15 cellular contexts compared by ENCODE assay signal in the genomic region with DNA sequence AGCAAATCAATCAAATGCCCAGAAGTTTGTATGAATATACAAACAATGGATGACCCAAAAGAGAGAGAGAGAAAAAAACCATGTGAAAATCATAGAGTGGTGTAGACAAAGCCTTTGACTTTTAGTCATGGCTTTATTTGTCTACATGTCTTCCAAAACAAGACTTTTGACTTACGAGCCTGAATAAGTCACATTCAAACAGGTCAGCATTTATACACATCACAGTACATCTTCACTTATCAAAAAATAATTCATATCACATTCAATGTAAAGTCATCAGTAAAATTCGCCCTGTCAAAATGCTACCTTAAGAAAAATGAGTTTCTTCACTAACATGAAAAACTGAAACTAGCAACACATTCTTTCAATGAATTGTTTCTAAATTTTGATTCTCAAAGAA. TPM values are rescaled to one million over a fixed set of nuclear protein-coding genes. Genes with fewer than 3 reads are reported as not detected.
DNase-seq lines count a peak whose midpoint lies in the region; ATAC-seq and TF ChIP-seq lines count a peak whose summit lies in the region.
"Had no signal": no experiment of that assay in that cellular context is flagged by ENCODE, and none has a peak within 500 bp of the region (broad histone marks: within the 10 kb centered on the region; RNA-seq: fewer than 3 reads in every experiment).

No MANE protein-coding gene starts in this region.

- H3K27me3 ChIP-seq in RWPE2 (ENCODE audit: insufficient read depth, poor library complexity, severe bottlenecking) (no peaks in the 10 kb centered on the region), endocrine pancreas (ENCODE audit: control insufficient read depth, insufficient read depth, low read length) (no peaks in the 10 kb centered on the region)
- H3K27me3 ChIP-seq: gastrocnemius medialis had no signal

- H3K4me3 ChIP-seq in RWPE2 (ENCODE audit: severe bottlenecking) = peak overlapping the region; percentile 78
- peak overlapping the region; percentile 93 for H3K4me3 ChIP-seq in endocrine pancreas (ENCODE audit: control insufficient read depth, insufficient read depth, low read length)
- H3K4me3 ChIP-seq: A549, HAP-1 had no signal

- peak overlapping the region; percentile 98 for H3K27ac Mint-ChIP-seq in activated CD4-positive, alpha-beta T cell treated with anti-CD3 and anti-CD28 coated beads, Interleukin-2, amount 10 ng/mL, durations not matched to agents 7 days and 5 days
- peak overlapping the region; percentile 75 for H3K27ac Mint-ChIP-seq in stimulated activated naive B cell treated with anti-CD40 and anti-IgM and Interleukin-4, amounts not matched to agents 10 μg/mL and 1 μg/mL and 100 μg/mL, for 72 hours

- H3K27ac ChIP-seq in RWPE2 (ENCODE audit: poor library complexity, severe bottlenecking) (no peak overlapping the region), RWPE1 (no peak overlapping the region)
- H3K27ac ChIP-seq: A549 had no signal

- TF ChIP-seq CTCF in RWPE2 (IDR thresholded peaks at IDR 0.05; ENCODE audit: poor library complexity, severe bottlenecking) (no peak), RWPE1 (conservative IDR thresholded peaks at IDR 0.05; ENCODE audit: low read depth) (no peak)

- no peaks in the 10 kb centered on the region for H3K27me3 Mint-ChIP-seq in activated CD4-positive, alpha-beta T cell treated with anti-CD3 and anti-CD28 coated beads, Interleukin-2, amount 10 ng/mL, durations not matched to agents 7 days and 5 days
- no peaks in the 10 kb centered on the region for H3K27me3 Mint-ChIP-seq in stimulated activated naive B cell treated with anti-CD40 and anti-IgM and Interleukin-4, amounts not matched to agents 10 μg/mL and 1 μg/mL and 100 μg/mL, for 72 hours

- DNase-seq in activated CD4-positive, alpha-beta T cell treated with anti-CD3 and anti-CD28 coated beads, Interleukin-2, amount 10 ng/mL, durations not matched to agents 7 days and 5 days = no peak
- DNase-seq in activated CD4-positive, alpha-beta T cell treated with anti-CD3 and anti-CD28 coated beads for 48 hours = no peak
- no peak for DNase-seq in RWPE2 (ENCODE audit: low spot score)
- DNase-seq in stimulated activated naive B cell treated with anti-CD40 and anti-IgM and Interleukin-4, amounts not matched to agents 10 μg/mL and 1 μg/mL and 100 μg/mL, for 72 hours = no peak
- DNase-seq in EL = no peak
- DNase-seq in RWPE1 (ENCODE audit: low spot score) = no peak
- DNase-seq: activated CD8-positive, alpha-beta memory T cell treated with anti-CD3 and anti-CD28 coated beads, Interleukin-2, amount 50 U/mL, for 4 hours; cerebellar nuclear complex; gastrocnemius medialis; NCI-H524; stimulated activated CD4-positive, alpha-beta T cell treated with anti-CD3 and anti-CD28 coated beads, Interleukin-12 subunit alpha, Interleukin-12 subunit beta, amount 100 ng/mL, for 4 hours had no signal

- no peaks in the 10 kb centered on the region for H3K36me3 ChIP-seq in RWPE2 (ENCODE audit: low read depth)
- H3K36me3 ChIP-seq in endocrine pancreas (ENCODE audit: control insufficient read depth, insufficient read depth, low read length) = no peaks in the 10 kb centered on the region
- H3K36me3 ChIP-seq: gastrocnemius medialis, HAP-1 had no signal

- H3K4me3 Mint-ChIP-seq in activated CD4-positive, alpha-beta T cell treated with anti-CD3 and anti-CD28 coated beads, Interleukin-2, amount 10 ng/mL, durations not matched to agents 7 days and 5 days = peak overlapping the region; percentile 88
- peak overlapping the region; percentile 93 to 96 for H3K4me3 Mint-ChIP-seq in stimulated activated naive B cell treated with anti-CD40 and anti-IgM and Interleukin-4, amounts not matched to agents 10 μg/mL and 1 μg/mL and 100 μg/mL, for 72 hours

- no peaks in the 10 kb centered on the region for H3K9me3 ChIP-seq in RWPE2 (ENCODE audit: severe bottlenecking)
- no peaks in the 10 kb centered on the region for H3K9me3 ChIP-seq in endocrine pancreas (ENCODE audit: control insufficient read depth, low read length)
- H3K9me3 ChIP-seq: A549, gastrocnemius medialis, HAP-1 had no signal

- CTCF ChIA-PET in activated CD4-positive, alpha-beta T cell treated with anti-CD3 and anti-CD28 coated beads, Interleukin-2, amount 10 ng/mL, durations not matched to agents 7 days and 5 days (lab: Charles Lee) = interaction anchor here (1.4 kb wide), 1 partner anchor 16 kb away, joined by 6 read pairs; no protein-coding TSS in a partner anchor
- CTCF ChIA-PET in RWPE1 (lab: Yijun Ruan, JAX) = no interaction called here

- peaks cover 74% of the 10 kb centered on the region for H3K4me1 Mint-ChIP-seq in activated CD4-positive, alpha-beta T cell treated with anti-CD3 and anti-CD28 coated beads, Interleukin-2, amount 10 ng/mL, durations not matched to agents 7 days and 5 days
- peaks cover 30 to 63% of the 10 kb centered on the region in 2 donors for H3K4me1 Mint-ChIP-seq in stimulated activated naive B cell treated with anti-CD40 and anti-IgM and Interleukin-4, amounts not matched to agents 10 μg/mL and 1 μg/mL and 100 μg/mL, for 72 hours

- POLR2A ChIA-PET in activated CD4-positive, alpha-beta T cell treated with anti-CD3 and anti-CD28 coated beads, Interleukin-2, amount 10 ng/mL, durations not matched to agents 7 days and 5 days (lab: Charles Lee) = no interaction called here
- POLR2A ChIA-PET in RWPE1 (lab: Yijun Ruan, JAX; ENCODE audit: low non-redundant PET) = no interaction called here

- H3K36me3 Mint-ChIP-seq in activated CD4-positive, alpha-beta T cell treated with anti-CD3 and anti-CD28 coated beads, Interleukin-2, amount 10 ng/mL, durations not matched to agents 7 days and 5 days (ENCODE audit: low read depth) = peaks cover 37% of the 10 kb centered on the region
- peaks cover 9 to 16% of the 10 kb centered on the region in 2 donors for H3K36me3 Mint-ChIP-seq in stimulated activated naive B cell treated with anti-CD40 and anti-IgM and Interleukin-4, amounts not matched to agents 10 μg/mL and 1 μg/mL and 100 μg/mL, for 72 hours

- H3K9me3 Mint-ChIP-seq in activated CD4-positive, alpha-beta T cell treated with anti-CD3 and anti-CD28 coated beads, Interleukin-2, amount 10 ng/mL, durations not matched to agents 7 days and 5 days = peaks cover 6% of the 10 kb centered on the region
- no peaks in the 10 kb centered on the region for H3K9me3 Mint-ChIP-seq in stimulated activated naive B cell treated with anti-CD40 and anti-IgM and Interleukin-4, amounts not matched to agents 10 μg/mL and 1 μg/mL and 100 μg/mL, for 72 hours

- H3K4me1 ChIP-seq in RWPE2 (ENCODE audit: insufficient read depth, poor library complexity, severe bottlenecking) (peaks cover 13% of the 10 kb centered on the region), endocrine pancreas (ENCODE audit: control insufficient read depth, insufficient read depth, low read length) (peaks cover 32% of the 10 kb centered on the region)
- H3K4me1 ChIP-seq: gastrocnemius medialis had no signal

- no peak overlapping the region for H3K9ac ChIP-seq in endocrine pancreas (ENCODE audit: control insufficient read depth, insufficient read depth, low read length)

- no peak for ATAC-seq in RWPE2 (ENCODE audit: low read depth)
- ATAC-seq in stimulated activated naive B cell treated with anti-CD40 and anti-IgM and Interleukin-4, amounts not matched to agents 10 μg/mL and 1 μg/mL and 100 μg/mL, for 72 hours (replicated peaks) = no peak
- no peak for ATAC-seq in GM21423 (IDR thresholded peaks at IDR 0.05; ENCODE audit: unreplicated experiment)
- ATAC-seq: A549, gastrocnemius medialis had no signal

RNA-seq across cellular contexts. Expression of a gene that starts 1.9 kb away (rescaled TPM):
- total RNA-seq in activated CD4-positive, alpha-beta T cell treated with anti-CD3 and anti-CD28 coated beads, Interleukin-2, amount 10 ng/mL, durations not matched to agents 7 days and 5 days = 10 to 100 TPM; 57.3 to 65.5 TPM

RNA-seq across cellular contexts. Expression of a gene that starts 27.3 kb away (rescaled TPM):
- total RNA-seq in activated CD4-positive, alpha-beta T cell treated with anti-CD3 and anti-CD28 coated beads, Interleukin-2, amount 10 ng/mL, durations not matched to agents 7 days and 5 days = 10 to 100 TPM; 11.8 to 14.4 TPM
